2 cellular contexts compared by ENCODE assay signal in genomic region chr11:67640021-67640757, GRCh38.
TF ChIP-seq lines count a peak whose summit lies in the region.

No MANE protein-coding gene starts in this region.

TF ChIP-seq in WTC11, 78 proteins besides CTCF, POLR2A, EP300 and RAD21 (continues in another document):
- TF ChIP-seq ZNF219 (CRISPR knock-in tag; IDR thresholded peaks at IDR 0.05; ENCODE audit: borderline replicate concordance) (peak; percentile 93), NFYB (CRISPR knock-in tag; conservative IDR thresholded peaks at IDR 0.05; ENCODE audit: low read depth) (peak; percentile 16; the same call in 1 of the 2 replicates), TEAD4 (CRISPR knock-in tag; IDR thresholded peaks at IDR 0.05) (peak; percentile 94), ZNF263 (CRISPR knock-in tag; IDR thresholded peaks at IDR 0.05; ENCODE audit: low read depth) (no peak), E2F5 (CRISPR knock-in tag; IDR thresholded peaks at IDR 0.05) (peak; percentile 86; the same call in 1 of the 2 replicates), IRF2 (CRISPR knock-in tag; IDR thresholded peaks at IDR 0.05; ENCODE audit: borderline replicate concordance, low read depth) (0 out of 2 replicates have a peak, but pooled peaks have one; percentile 69), EMX1 (CRISPR knock-in tag; IDR thresholded peaks at IDR 0.05) (no peak), ZNF396 (CRISPR knock-in tag; IDR thresholded peaks at IDR 0.05; ENCODE audit: borderline replicate concordance) (no peak), MYBL2 (CRISPR knock-in tag; IDR thresholded peaks at IDR 0.05) (peak; percentile 92), NFATC4 (CRISPR knock-in tag; IDR thresholded peaks at IDR 0.05) (no peak), OVOL2 (CRISPR knock-in tag; IDR thresholded peaks at IDR 0.05; ENCODE audit: borderline replicate concordance) (no peak), GABPB1 (CRISPR knock-in tag; IDR thresholded peaks at IDR 0.05) (no peak), FOXP4 (CRISPR knock-in tag; IDR thresholded peaks at IDR 0.05) (peak; percentile 88)
- TF ChIP-seq, protein P1, sequence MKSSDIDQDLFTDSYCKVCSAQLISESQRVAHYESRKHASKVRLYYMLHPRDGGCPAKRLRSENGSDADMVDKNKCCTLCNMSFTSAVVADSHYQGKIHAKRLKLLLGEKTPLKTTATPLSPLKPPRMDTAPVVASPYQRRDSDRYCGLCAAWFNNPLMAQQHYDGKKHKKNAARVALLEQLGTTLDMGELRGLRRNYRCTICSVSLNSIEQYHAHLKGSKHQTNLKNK (CRISPR knock-in tag; IDR thresholded peaks at IDR 0.05), result no peak
- TF ChIP-seq, protein P2, sequence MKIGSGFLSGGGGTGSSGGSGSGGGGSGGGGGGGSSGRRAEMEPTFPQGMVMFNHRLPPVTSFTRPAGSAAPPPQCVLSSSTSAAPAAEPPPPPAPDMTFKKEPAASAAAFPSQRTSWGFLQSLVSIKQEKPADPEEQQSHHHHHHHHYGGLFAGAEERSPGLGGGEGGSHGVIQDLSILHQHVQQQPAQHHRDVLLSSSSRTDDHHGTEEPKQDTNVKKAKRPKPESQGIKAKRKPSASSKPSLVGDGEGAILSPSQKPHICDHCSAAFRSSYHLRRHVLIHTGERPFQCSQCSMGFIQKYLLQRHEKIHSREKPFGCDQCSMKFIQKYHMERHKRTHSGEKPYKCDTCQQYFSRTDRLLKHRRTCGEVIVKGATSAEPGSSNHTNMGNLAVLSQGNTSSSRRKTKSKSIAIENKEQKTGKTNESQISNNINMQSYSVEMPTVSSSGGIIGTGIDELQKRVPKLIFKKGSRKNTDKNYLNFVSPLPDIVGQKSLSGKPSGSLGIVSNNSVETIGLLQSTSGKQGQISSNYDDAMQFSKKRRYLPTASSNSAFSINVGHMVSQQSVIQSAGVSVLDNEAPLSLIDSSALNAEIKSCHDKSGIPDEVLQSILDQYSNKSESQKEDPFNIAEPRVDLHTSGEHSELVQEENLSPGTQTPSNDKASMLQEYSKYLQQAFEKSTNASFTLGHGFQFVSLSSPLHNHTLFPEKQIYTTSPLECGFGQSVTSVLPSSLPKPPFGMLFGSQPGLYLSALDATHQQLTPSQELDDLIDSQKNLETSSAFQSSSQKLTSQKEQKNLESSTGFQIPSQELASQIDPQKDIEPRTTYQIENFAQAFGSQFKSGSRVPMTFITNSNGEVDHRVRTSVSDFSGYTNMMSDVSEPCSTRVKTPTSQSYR (CRISPR knock-in tag; IDR thresholded peaks at IDR 0.05), result no peak; the same call in 1 of the 2 replicates
- TF ChIP-seq, protein P3, sequence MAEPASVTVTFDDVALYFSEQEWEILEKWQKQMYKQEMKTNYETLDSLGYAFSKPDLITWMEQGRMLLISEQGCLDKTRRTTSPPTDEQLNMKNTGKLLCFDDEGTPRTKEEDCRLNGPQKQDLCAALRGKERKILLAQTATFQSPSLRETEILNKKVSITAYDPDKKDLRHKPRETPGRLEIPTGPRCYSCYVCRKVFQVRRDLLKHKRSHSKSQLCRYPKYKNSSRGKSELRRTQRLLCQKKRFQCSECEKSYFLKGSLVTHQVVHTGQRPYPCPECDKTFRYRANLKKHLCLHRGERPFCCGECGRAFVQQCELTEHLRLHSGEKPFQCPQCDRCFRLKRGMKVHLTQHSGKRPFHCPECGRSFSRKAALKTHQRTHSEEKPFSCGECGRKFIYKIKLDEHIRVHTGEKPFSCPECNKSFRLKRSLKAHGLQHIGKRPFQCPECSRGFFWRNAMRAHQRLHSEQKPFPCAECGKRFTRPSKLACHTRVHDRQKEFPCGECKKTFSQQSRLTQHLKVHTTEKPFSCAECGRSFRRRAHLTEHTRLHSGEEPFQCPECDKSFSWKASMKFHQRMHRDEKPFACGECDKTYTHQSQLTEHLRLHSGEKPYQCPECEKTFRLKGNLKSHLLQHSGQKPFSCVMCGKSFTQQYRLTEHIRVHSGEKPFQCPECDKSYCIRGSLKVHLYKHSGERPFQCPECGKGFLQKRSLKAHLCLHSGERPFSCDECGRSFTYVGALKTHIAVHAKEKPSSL (CRISPR knock-in tag; conservative IDR thresholded peaks at IDR 0.05), result no peak
- TF ChIP-seq, protein P4, sequence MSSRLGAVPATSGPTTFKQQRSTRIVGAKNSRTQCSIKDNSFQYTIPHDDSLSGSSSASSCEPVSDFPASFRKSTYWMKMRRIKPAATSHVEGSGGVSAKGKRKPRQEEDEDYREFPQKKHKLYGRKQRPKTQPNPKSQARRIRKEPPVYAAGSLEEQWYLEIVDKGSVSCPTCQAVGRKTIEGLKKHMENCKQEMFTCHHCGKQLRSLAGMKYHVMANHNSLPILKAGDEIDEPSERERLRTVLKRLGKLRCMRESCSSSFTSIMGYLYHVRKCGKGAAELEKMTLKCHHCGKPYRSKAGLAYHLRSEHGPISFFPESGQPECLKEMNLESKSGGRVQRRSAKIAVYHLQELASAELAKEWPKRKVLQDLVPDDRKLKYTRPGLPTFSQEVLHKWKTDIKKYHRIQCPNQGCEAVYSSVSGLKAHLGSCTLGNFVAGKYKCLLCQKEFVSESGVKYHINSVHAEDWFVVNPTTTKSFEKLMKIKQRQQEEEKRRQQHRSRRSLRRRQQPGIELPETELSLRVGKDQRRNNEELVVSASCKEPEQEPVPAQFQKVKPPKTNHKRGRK (CRISPR knock-in tag; IDR thresholded peaks at IDR 0.05; ENCODE audit: borderline replicate concordance), result no peak

TF ChIP-seq in HepG2, 621 proteins besides CTCF, POLR2A, EP300 and RAD21 (continues in another document):
- TF ChIP-seq DNMT1 (CRISPR knock-in tag; IDR thresholded peaks at IDR 0.05) (0 out of 2 replicates have a peak, but pooled peaks have one; percentile 28), ZNF180 (CRISPR knock-in tag; IDR thresholded peaks at IDR 0.05; ENCODE audit: borderline replicate concordance, low read depth) (no peak; the same call in 1 of the 2 replicates), ESRRA (CRISPR knock-in tag; IDR thresholded peaks at IDR 0.05; ENCODE audit: low read depth) (no peak), ZNF329 (CRISPR knock-in tag; IDR thresholded peaks at IDR 0.05; ENCODE audit: low read depth) (no peak), HBP1 (CRISPR knock-in tag; IDR thresholded peaks at IDR 0.05; ENCODE audit: low read depth) (no peak), CEBPG (CRISPR knock-in tag; IDR thresholded peaks at IDR 0.05) (no peak), ZNF841 (CRISPR knock-in tag; IDR thresholded peaks at IDR 0.05; ENCODE audit: borderline replicate concordance) (no peak), RELA (CRISPR knock-in tag; IDR thresholded peaks at IDR 0.05) (no peak), CBX5 (CRISPR knock-in tag; IDR thresholded peaks at IDR 0.05; ENCODE audit: borderline replicate concordance) (no peak), FOXA3 (CRISPR knock-in tag; IDR thresholded peaks at IDR 0.05) (no peak), JUND (CRISPR knock-in tag; IDR thresholded peaks at IDR 0.05) (no peak), PRPF4 (IDR thresholded peaks at IDR 0.05; ENCODE audit: low read depth, low read length, poor library complexity, severe bottlenecking) (no peak), CENPT (CRISPR knock-in tag; IDR thresholded peaks at IDR 0.05; ENCODE audit: low read depth) (peak; percentile 86; the same call in 1 of the 2 replicates), TAF15 (IDR thresholded peaks at IDR 0.05; ENCODE audit: low read depth, low read length, poor library complexity, severe bottlenecking) (no peak), NAIF1 (CRISPR knock-in tag; IDR thresholded peaks at IDR 0.05; ENCODE audit: borderline replicate concordance) (no peak), ZNF530 (CRISPR knock-in tag; IDR thresholded peaks at IDR 0.05; ENCODE audit: low read depth) (no peak), ZZZ3 (CRISPR knock-in tag; IDR thresholded peaks at IDR 0.05; ENCODE audit: borderline replicate concordance) (no peak)
- TF ChIP-seq, protein P5, sequence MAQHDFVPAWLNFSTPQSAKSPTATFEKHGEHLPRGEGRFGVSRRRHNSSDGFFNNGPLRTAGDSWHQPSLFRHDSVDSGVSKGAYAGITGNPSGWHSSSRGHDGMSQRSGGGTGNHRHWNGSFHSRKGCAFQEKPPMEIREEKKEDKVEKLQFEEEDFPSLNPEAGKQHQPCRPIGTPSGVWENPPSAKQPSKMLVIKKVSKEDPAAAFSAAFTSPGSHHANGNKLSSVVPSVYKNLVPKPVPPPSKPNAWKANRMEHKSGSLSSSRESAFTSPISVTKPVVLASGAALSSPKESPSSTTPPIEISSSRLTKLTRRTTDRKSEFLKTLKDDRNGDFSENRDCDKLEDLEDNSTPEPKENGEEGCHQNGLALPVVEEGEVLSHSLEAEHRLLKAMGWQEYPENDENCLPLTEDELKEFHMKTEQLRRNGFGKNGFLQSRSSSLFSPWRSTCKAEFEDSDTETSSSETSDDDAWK (CRISPR knock-in tag; IDR thresholded peaks at IDR 0.05), result no peak
- TF ChIP-seq, protein P6, sequence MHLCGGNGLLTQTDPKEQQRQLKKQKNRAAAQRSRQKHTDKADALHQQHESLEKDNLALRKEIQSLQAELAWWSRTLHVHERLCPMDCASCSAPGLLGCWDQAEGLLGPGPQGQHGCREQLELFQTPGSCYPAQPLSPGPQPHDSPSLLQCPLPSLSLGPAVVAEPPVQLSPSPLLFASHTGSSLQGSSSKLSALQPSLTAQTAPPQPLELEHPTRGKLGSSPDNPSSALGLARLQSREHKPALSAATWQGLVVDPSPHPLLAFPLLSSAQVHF (CRISPR knock-in tag; IDR thresholded peaks at IDR 0.05), result no peak
- TF ChIP-seq, protein P7, sequence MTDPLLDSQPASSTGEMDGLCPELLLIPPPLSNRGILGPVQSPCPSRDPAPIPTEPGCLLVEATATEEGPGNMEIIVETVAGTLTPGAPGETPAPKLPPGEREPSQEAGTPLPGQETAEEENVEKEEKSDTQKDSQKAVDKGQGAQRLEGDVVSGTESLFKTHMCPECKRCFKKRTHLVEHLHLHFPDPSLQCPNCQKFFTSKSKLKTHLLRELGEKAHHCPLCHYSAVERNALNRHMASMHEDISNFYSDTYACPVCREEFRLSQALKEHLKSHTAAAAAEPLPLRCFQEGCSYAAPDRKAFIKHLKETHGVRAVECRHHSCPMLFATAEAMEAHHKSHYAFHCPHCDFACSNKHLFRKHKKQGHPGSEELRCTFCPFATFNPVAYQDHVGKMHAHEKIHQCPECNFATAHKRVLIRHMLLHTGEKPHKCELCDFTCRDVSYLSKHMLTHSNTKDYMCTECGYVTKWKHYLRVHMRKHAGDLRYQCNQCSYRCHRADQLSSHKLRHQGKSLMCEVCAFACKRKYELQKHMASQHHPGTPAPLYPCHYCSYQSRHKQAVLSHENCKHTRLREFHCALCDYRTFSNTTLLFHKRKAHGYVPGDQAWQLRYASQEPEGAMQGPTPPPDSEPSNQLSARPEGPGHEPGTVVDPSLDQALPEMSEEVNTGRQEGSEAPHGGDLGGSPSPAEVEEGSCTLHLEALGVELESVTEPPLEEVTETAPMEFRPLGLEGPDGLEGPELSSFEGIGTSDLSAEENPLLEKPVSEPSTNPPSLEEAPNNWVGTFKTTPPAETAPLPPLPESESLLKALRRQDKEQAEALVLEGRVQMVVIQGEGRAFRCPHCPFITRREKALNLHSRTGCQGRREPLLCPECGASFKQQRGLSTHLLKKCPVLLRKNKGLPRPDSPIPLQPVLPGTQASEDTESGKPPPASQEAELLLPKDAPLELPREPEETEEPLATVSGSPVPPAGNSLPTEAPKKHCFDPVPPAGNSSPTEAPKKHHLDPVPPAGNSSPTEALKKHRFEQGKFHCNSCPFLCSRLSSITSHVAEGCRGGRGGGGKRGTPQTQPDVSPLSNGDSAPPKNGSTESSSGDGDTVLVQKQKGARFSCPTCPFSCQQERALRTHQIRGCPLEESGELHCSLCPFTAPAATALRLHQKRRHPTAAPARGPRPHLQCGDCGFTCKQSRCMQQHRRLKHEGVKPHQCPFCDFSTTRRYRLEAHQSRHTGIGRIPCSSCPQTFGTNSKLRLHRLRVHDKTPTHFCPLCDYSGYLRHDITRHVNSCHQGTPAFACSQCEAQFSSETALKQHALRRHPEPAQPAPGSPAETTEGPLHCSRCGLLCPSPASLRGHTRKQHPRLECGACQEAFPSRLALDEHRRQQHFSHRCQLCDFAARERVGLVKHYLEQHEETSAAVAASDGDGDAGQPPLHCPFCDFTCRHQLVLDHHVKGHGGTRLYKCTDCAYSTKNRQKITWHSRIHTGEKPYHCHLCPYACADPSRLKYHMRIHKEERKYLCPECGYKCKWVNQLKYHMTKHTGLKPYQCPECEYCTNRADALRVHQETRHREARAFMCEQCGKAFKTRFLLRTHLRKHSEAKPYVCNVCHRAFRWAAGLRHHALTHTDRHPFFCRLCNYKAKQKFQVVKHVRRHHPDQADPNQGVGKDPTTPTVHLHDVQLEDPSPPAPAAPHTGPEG (CRISPR knock-in tag; IDR thresholded peaks at IDR 0.05), result no peak
